ENCODE assay signal across 1 cellular context in genomic region chr11:1990872-1991578, GRCh38.
TF ChIP-seq lines count a peak whose summit lies in the region.

No MANE protein-coding gene starts in this region.

TF ChIP-seq in HepG2, 621 proteins besides CTCF, POLR2A, EP300 and RAD21:
- TF ChIP-seq HBP1 (CRISPR knock-in tag; IDR thresholded peaks at IDR 0.05; ENCODE audit: low read depth) (no peak), ZNF281 (CRISPR knock-in tag; IDR thresholded peaks at IDR 0.05; ENCODE audit: borderline replicate concordance) (no peak), CREM (IDR thresholded peaks at IDR 0.05) (no peak), CREM (CRISPR knock-in tag; IDR thresholded peaks at IDR 0.05) (no peak), HIC2 (CRISPR knock-in tag; IDR thresholded peaks at IDR 0.05; ENCODE audit: low read depth) (no peak), PRMT3 (CRISPR knock-in tag; IDR thresholded peaks at IDR 0.05; ENCODE audit: borderline replicate concordance, low read depth) (no peak), ZNF737 (CRISPR knock-in tag; IDR thresholded peaks at IDR 0.05; ENCODE audit: borderline replicate concordance) (no peak), SRSF1 (optimal IDR thresholded peaks at IDR 0.05; ENCODE audit: low read depth, low read length) (no peak), ZBTB7A (CRISPR knock-in tag; IDR thresholded peaks at IDR 0.05) (no peak)
- TF ChIP-seq, protein P1, sequence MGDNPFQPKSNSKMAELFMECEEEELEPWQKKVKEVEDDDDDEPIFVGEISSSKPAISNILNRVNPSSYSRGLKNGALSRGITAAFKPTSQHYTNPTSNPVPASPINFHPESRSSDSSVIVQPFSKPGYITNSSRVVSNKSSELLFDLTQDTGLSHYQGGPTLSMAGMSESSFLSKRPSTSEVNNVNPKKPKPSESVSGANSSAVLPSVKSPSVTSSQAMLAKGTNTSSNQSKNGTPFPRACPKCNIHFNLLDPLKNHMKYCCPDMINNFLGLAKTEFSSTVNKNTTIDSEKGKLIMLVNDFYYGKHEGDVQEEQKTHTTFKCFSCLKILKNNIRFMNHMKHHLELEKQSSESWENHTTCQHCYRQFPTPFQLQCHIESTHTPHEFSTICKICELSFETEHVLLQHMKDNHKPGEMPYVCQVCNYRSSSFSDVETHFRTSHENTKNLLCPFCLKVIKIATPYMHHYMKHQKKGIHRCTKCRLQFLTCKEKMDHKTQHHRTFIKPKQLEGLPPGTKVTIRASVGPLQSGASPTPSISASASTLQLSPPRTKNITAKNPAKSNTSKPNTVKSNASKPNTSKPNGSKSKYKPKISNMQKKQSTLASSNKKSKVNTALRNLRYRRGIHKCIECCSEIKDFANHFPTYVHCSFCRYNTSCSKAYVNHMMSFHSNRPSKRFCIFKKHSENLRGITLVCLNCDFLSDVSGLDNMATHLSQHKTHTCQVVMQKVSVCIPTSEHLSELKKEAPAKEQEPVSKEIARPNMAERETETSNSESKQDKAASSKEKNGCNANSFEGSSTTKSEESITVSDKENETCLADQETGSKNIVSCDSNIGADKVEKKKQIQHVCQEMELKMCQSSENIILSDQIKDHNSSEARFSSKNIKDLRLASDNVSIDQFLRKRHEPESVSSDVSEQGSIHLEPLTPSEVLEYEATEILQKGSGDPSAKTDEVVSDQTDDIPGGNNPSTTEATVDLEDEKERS (CRISPR knock-in tag; IDR thresholded peaks at IDR 0.05), result no peak
- TF ChIP-seq, protein P2, sequence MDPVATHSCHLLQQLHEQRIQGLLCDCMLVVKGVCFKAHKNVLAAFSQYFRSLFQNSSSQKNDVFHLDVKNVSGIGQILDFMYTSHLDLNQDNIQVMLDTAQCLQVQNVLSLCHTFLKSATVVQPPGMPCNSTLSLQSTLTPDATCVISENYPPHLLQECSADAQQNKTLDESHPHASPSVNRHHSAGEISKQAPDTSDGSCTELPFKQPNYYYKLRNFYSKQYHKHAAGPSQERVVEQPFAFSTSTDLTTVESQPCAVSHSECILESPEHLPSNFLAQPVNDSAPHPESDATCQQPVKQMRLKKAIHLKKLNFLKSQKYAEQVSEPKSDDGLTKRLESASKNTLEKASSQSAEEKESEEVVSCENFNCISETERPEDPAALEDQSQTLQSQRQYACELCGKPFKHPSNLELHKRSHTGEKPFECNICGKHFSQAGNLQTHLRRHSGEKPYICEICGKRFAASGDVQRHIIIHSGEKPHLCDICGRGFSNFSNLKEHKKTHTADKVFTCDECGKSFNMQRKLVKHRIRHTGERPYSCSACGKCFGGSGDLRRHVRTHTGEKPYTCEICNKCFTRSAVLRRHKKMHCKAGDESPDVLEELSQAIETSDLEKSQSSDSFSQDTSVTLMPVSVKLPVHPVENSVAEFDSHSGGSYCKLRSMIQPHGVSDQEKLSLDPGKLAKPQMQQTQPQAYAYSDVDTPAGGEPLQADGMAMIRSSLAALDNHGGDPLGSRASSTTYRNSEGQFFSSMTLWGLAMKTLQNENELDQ (CRISPR knock-in tag; IDR thresholded peaks at IDR 0.05; ENCODE audit: borderline replicate concordance), result no peak
